In the genomic region with DNA sequence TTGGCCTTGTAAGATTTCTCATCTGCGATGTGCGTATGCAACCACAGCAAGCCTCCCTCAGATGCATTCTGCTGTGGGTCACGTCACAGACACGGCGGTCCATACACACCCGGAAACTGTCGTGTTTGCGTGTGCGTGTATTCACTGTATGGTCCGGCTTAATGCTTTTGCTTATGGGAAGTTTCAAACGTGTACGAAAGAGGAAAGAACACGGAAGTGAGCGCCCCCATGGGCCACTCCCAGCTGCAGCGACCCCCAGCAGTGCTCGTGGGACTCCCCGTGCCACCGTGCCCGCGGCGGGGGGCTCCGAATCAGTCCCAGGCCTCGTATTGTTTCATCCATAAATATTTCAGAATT, we compare ENCODE assay signal across 8 cellular contexts. TPM values are rescaled to one million over a fixed set of nuclear protein-coding genes. Genes with fewer than 3 reads are reported as not detected.
A peak's percentile ranks its signal among the peaks of the same experiment; 100 is the strongest.
DNase-seq lines count a peak whose midpoint lies in the region; ATAC-seq and TF ChIP-seq lines count a peak whose summit lies in the region.

No MANE protein-coding gene starts in this region.

- no peak for TF ChIP-seq CTCF in PC-3 (conservative IDR thresholded peaks at IDR 0.05; ENCODE audit: low read depth, low read length)
- TF ChIP-seq CTCF in left ventricle myocardium inferior (IDR thresholded peaks at IDR 0.05; ENCODE audit: borderline replicate concordance), result no peak
- TF ChIP-seq CTCF in thoracic aorta (IDR thresholded peaks at IDR 0.05), result no peak
- TF ChIP-seq CTCF in foreskin keratinocyte (conservative IDR thresholded peaks at IDR 0.05), result no peak

- peak overlapping the region; percentile 97 for H3K4me2 ChIP-seq in PC-3 (ENCODE audit: low read length)

- no peaks in the 10 kb centered on the region for H3K36me3 Mint-ChIP-seq in activated T-cell treated with anti-CD3 and anti-CD28 coated beads, Interleukin-2, amount 50 U/mL, for 72 hours (ENCODE audit: insufficient read depth in 2 of 2)

- BruUV-seq in PC-3 (replicated peaks; lab: Mats Ljungman, UMichigan), result no TSS peak

- peaks cover 23% of the 10 kb centered on the region for H3K4me1 Mint-ChIP-seq in activated T-cell treated with anti-CD3 and anti-CD28 coated beads, Interleukin-2, amount 50 U/mL, for 72 hours (ENCODE audit: low read depth)

- H3K27me3 ChIP-seq in PC-3 (ENCODE audit: low read length) (no peaks in the 10 kb centered on the region), left ventricle myocardium inferior (ENCODE audit: low read depth) (no peaks in the 10 kb centered on the region), thoracic aorta (replicated peaks; ENCODE audit: insufficient read depth) (no peaks in the 10 kb centered on the region), foreskin keratinocyte (no peaks in the 10 kb centered on the region)

- no peaks in the 10 kb centered on the region for H3F3A ChIP-seq in PC-3 (ENCODE audit: low read length, unreplicated experiment)

- intact Hi-C loops in PC-3 (cut with micrococcal nuclease) (no loop called here), left ventricle myocardium inferior (cut with micrococcal nuclease) (no loop called here)

- DNase-seq in activated T-cell treated with anti-CD3 and anti-CD28 coated beads, Interleukin-2, amount 50 U/mL, for 72 hours, result no peak
- DNase-seq in activated T-cell treated with anti-CD3 and anti-CD28 coated beads, Interleukin-2, amount 50 U/mL, for 1 hour, result no peak
- DNase-seq in PC-3, result no peak
- DNase-seq in left ventricle myocardium inferior, result no peak
- no peak for DNase-seq in thoracic aorta (ENCODE audit: low spot score)
- no peak for DNase-seq in activated gamma-delta T cell (lab: John Stamatoyannopoulos, UW)
- DNase-seq in COR-L47 (lab: John Stamatoyannopoulos, UW), result no peak
- DNase-seq in foreskin keratinocyte, result no peak

- H3K9me2 ChIP-seq in PC-3 (replicated peaks; ENCODE audit: low read length), result no peaks in the 10 kb centered on the region

- CTCF ChIA-PET in PC-3 (lab: Charles Lee), result no interaction called here

- H2AFZ ChIP-seq in PC-3 (ENCODE audit: low read length), result peak overlapping the region; percentile 98

- H3K79me2 ChIP-seq in PC-3 (ENCODE audit: low read length), result no peaks in the 10 kb centered on the region

- no peaks in the 10 kb centered on the region for H3K9me3 Mint-ChIP-seq in activated T-cell treated with anti-CD3 and anti-CD28 coated beads, Interleukin-2, amount 50 U/mL, for 72 hours

- POLR2A ChIA-PET in PC-3 (lab: Charles Lee; ENCODE audit: unreplicated experiment), result no interaction called here

- H3K36me3 ChIP-seq in PC-3 (ENCODE audit: low read depth, low read length) (no peaks in the 10 kb centered on the region), left ventricle myocardium inferior (peaks cover 34% of the 10 kb centered on the region), thoracic aorta (peaks cover 2% of the 10 kb centered on the region)

- no peaks in the 10 kb centered on the region for H4K20me1 ChIP-seq in PC-3 (ENCODE audit: low read length)

- peaks cover 18% of the 10 kb centered on the region; the same call in 1 of the 2 replicates for H3K4me1 ChIP-seq in PC-3 (ENCODE audit: insufficient read depth, low read length)
- H3K4me1 ChIP-seq in left ventricle myocardium inferior, result peaks cover 54% of the 10 kb centered on the region
- peaks cover 0 to 9% of the 10 kb centered on the region in 2 donors for H3K4me1 ChIP-seq in thoracic aorta (ENCODE audit: control insufficient read depth in 1 of 2, low read depth in 2 of 2)
- peaks cover 4% of the 10 kb centered on the region for H3K4me1 ChIP-seq in foreskin keratinocyte

- H3K4me3 Mint-ChIP-seq in activated T-cell treated with anti-CD3 and anti-CD28 coated beads, Interleukin-2, amount 50 U/mL, for 72 hours, result peak overlapping the region; percentile 72 to 78

- no peak overlapping the region for H3K27ac Mint-ChIP-seq in activated T-cell treated with anti-CD3 and anti-CD28 coated beads, Interleukin-2, amount 50 U/mL, for 72 hours

- H3K9ac ChIP-seq in PC-3 (ENCODE audit: low read length), result peak overlapping the region; percentile 33

- H3K27ac ChIP-seq in PC-3 (ENCODE audit: low read length), result no peak overlapping the region
- peak overlapping the region; percentile 80 for H3K27ac ChIP-seq in left ventricle myocardium inferior (replicated peaks)
- H3K27ac ChIP-seq in thoracic aorta, result no peak overlapping the region
- H3K27ac ChIP-seq in foreskin keratinocyte, result no peak overlapping the region

- H3K9me3 ChIP-seq in PC-3 (ENCODE audit: low read length), result no peaks in the 10 kb centered on the region
- no peaks in the 10 kb centered on the region for H3K9me3 ChIP-seq in left ventricle myocardium inferior (replicated peaks)
- H3K9me3 ChIP-seq in thoracic aorta, result no peaks in the 10 kb centered on the region

- H3K4me3 ChIP-seq in PC-3 (ENCODE audit: low read length) (peak overlapping the region; percentile 73), left ventricle myocardium inferior (peak overlapping the region; percentile 57), thoracic aorta (peak overlapping the region; percentile 57)

- ATAC-seq in activated T-cell treated with anti-CD3 and anti-CD28 coated beads, Interleukin-2, amount 50 U/mL, for 72 hours (replicated peaks in 1 of 2), result peak; percentile 64 to 70
- ATAC-seq in PC-3 (no peak; the same call in 1 of the 2 replicates), thoracic aorta (ENCODE audit: insufficient number of reproducible peaks, low FRiP score, low read depth) (no peak), foreskin keratinocyte (no peak)

- H3K27me3 Mint-ChIP-seq in activated T-cell treated with anti-CD3 and anti-CD28 coated beads, Interleukin-2, amount 50 U/mL, for 72 hours (ENCODE audit: low read depth), result no peaks in the 10 kb centered on the region

RNA-seq across cellular contexts. Expression of gene DLL1, which starts 10.2 kb away (rescaled TPM):
- 1 to 10 TPM; 1.7 to 2.3 TPM for total RNA-seq in activated T-cell treated with anti-CD3 and anti-CD28 coated beads, Interleukin-2, amount 50 U/mL, for 72 hours
- 0.84 and 1.2 TPM in 2 replicates for total RNA-seq in PC-3 (2014; rRNA removed)
- 11.7 TPM for total RNA-seq in left ventricle myocardium inferior
- 10 to 100 TPM in 1 of 2 donors, 1 to 10 TPM in 1; 6.1 to 12.6 TPM for total RNA-seq in thoracic aorta
- 12.0 and 18.8 TPM in 2 replicates for total RNA-seq in foreskin keratinocyte
- polyA plus RNA-seq in foreskin keratinocyte, result 5.8 and 11.3 TPM in 2 replicates

RNA-seq across cellular contexts. Expression of gene FAM120B, which starts 25.9 kb away (rescaled TPM):
- total RNA-seq in activated T-cell treated with anti-CD3 and anti-CD28 coated beads, Interleukin-2, amount 50 U/mL, for 72 hours, result 10 to 100 TPM; 17.2 to 23.2 TPM
- 8.7 and 11.5 TPM in 2 replicates for total RNA-seq in PC-3 (2014; rRNA removed)
- 20.1 TPM for total RNA-seq in left ventricle myocardium inferior
- total RNA-seq in thoracic aorta, result 10 to 100 TPM; 21.0 to 24.1 TPM
- total RNA-seq in foreskin keratinocyte, result 21.6 and 21.7 TPM in 2 replicates
- 11.8 and 12.4 TPM in 2 replicates for polyA plus RNA-seq in foreskin keratinocyte

Comparison
In these comparisons a context has a peak if more than half of its experiments do, and no peak if none do; other contexts are left out.
1. ATAC-seq: peak in activated T-cell treated with anti-CD3 and anti-CD28 coated beads, Interleukin-2, amount 50 U/mL, for 72 hours (2 of 2); none in PC-3 (single experiment), thoracic aorta (single experiment) and foreskin keratinocyte (single experiment).
2. Peak in every context shown above with its lines, with median percentiles within 50 percentile points of each other: H3K4me3 ChIP-seq.